ENCODE assay signal across 8 cellular contexts in genomic region chr12:64221656-64222010, GRCh38. TPM values are rescaled to one million over a fixed set of nuclear protein-coding genes. Genes with fewer than 3 reads are reported as not detected.
DNase-seq lines count a peak whose midpoint lies in the region; ATAC-seq, FAIRE-seq and TF ChIP-seq lines count a peak whose summit lies in the region.

No MANE protein-coding gene starts in this region.

- DNase-seq in Daoy (ENCODE audit: low read depth) = peak; percentile 93
- DNase-seq in RCC 7860 (ENCODE audit: low spot score) = peak; percentile 70
- peak; percentile 91 for DNase-seq in adipocyte (ENCODE audit: low read depth)
- DNase-seq in heart right ventricle = peak; percentile 83 to 87
- peak; percentile 85 for DNase-seq in ureter (ENCODE audit: low spot score)

- TF ChIP-seq CTCF in KMS-11 (conservative IDR thresholded peaks at IDR 0.05; ENCODE audit: low read depth, low read length) = no peak
- no peak for TF ChIP-seq CTCF in heart right ventricle (IDR thresholded peaks at IDR 0.05)
- no peak for TF ChIP-seq CTCF in parathyroid adenoma (IDR thresholded peaks at IDR 0.05)

- FAIRE-seq in RCC 7860 (lab: Jason Lieb, UNC) = peak; percentile 29

- H4K20me1 ChIP-seq in KMS-11 (ENCODE audit: insufficient read depth) = no peaks in the 10 kb centered on the region

- H3K9ac ChIP-seq in KMS-11 = peak overlapping the region; percentile 93
- peak overlapping the region; percentile 93 for H3K9ac ChIP-seq in adipocyte (ENCODE audit: low read length)
- peak overlapping the region; percentile 79 for H3K9ac ChIP-seq in parathyroid adenoma

- H3K9me3 ChIP-seq in adipocyte (ENCODE audit: control insufficient read depth, low read length) (no peaks in the 10 kb centered on the region), heart right ventricle (no peaks in the 10 kb centered on the region), parathyroid adenoma (ENCODE audit: control insufficient read depth, low read length) (no peaks in the 10 kb centered on the region)

- peak; percentile 28 for ATAC-seq in GM21825 (IDR thresholded peaks at IDR 0.05; ENCODE audit: unreplicated experiment)
- peak; percentile 83 to 93 (median 88) for ATAC-seq in heart right ventricle

- H3K27ac ChIP-seq in KMS-11 (peak overlapping the region; percentile 67), heart right ventricle (peak overlapping the region; percentile 33 to 95 (median 90)), parathyroid adenoma (peak overlapping the region; percentile 93)

- no peak overlapping the region for H3K4me3 ChIP-seq in KMS-11 (IDR thresholded peaks at IDR 0.05; ENCODE audit: insufficient read depth, low read depth, low read length)
- H3K4me3 ChIP-seq in adipocyte (ENCODE audit: low read length) = peak overlapping the region; percentile 94
- peak overlapping the region; percentile 60 to 94 (median 88) for H3K4me3 ChIP-seq in heart right ventricle
- peak overlapping the region; percentile 96 for H3K4me3 ChIP-seq in parathyroid adenoma (ENCODE audit: low read depth, low read length)

- H2AFZ ChIP-seq in KMS-11 (ENCODE audit: low read depth) (peak overlapping the region; percentile 94), parathyroid adenoma (peak overlapping the region; percentile 74)

- WGBS in heart right ventricle, 2 donors = 1% methylated on average over 16 of the region's 16 CpGs

- peaks cover 11% of the 10 kb centered on the region; the same call in 1 of the 2 replicates for H3K79me2 ChIP-seq in KMS-11 (ENCODE audit: insufficient read depth, low read depth)
- H3K79me2 ChIP-seq in parathyroid adenoma = peaks cover 3% of the 10 kb centered on the region

- H3K4me1 ChIP-seq in KMS-11 (ENCODE audit: low read depth, poor library complexity, severe bottlenecking) = peaks cover 29% of the 10 kb centered on the region
- H3K4me1 ChIP-seq in adipocyte (ENCODE audit: control insufficient read depth, insufficient read depth, low read length) = peaks cover 9% of the 10 kb centered on the region
- peaks cover 0 to 26% (median 11%) of the 10 kb centered on the region in 9 donors for H3K4me1 ChIP-seq in heart right ventricle
- H3K4me1 ChIP-seq in parathyroid adenoma = peaks cover 7% of the 10 kb centered on the region

- H3K27me3 ChIP-seq in KMS-11 (ENCODE audit: insufficient read depth, low read depth) (no peaks in the 10 kb centered on the region), adipocyte (replicated peaks; ENCODE audit: control insufficient read depth, insufficient read depth, low read length) (no peaks in the 10 kb centered on the region), heart right ventricle (no peaks in the 10 kb centered on the region), parathyroid adenoma (ENCODE audit: control insufficient read depth, insufficient read depth, low read length) (no peaks in the 10 kb centered on the region)

- intact Hi-C loops in heart right ventricle (cut with DNase I) = loop anchor here in 1 of 10 donors (1.0 to 10.0 kb wide), 2 partner anchors 127 to 378 kb away; no protein-coding TSS in a partner anchor

- H3K4me2 ChIP-seq in KMS-11 (peak overlapping the region; percentile 70), parathyroid adenoma (ENCODE audit: low read length) (peak overlapping the region; percentile 97)

- H3K36me3 ChIP-seq in KMS-11 (ENCODE audit: insufficient read depth) = no peaks in the 10 kb centered on the region
- no peaks in the 10 kb centered on the region for H3K36me3 ChIP-seq in adipocyte (ENCODE audit: control insufficient read depth, insufficient read depth, low read length, severe bottlenecking)
- H3K36me3 ChIP-seq in heart right ventricle = no peaks in the 10 kb centered on the region
- H3K36me3 ChIP-seq in parathyroid adenoma (ENCODE audit: control insufficient read depth, insufficient read depth, low read length) = no peaks in the 10 kb centered on the region

RNA-seq across cellular contexts. Expression of gene KICS2, which starts 0.5 kb away (rescaled TPM):
- 7.4 and 12.1 TPM in 2 replicates for total RNA-seq in Daoy (2014; rRNA removed; shearing (Covaris generic))
- 1 to 10 TPM; 3.2 to 6.1 (median 4.2) TPM for total RNA-seq in heart right ventricle
- 1 to 10 TPM; 1.8 to 2.6 TPM for polyA plus RNA-seq in heart right ventricle
- 17.2 TPM for total RNA-seq in ureter
